ENCODE assay signal across 11 cellular contexts in genomic region chr17:15377608-15378007, GRCh38. TPM values are rescaled to one million over a fixed set of nuclear protein-coding genes. Genes with fewer than 3 reads are reported as not detected.
DNase-seq lines count a peak whose midpoint lies in the region; ATAC-seq, FAIRE-seq and TF ChIP-seq lines count a peak whose summit lies in the region.
"Had no signal": no experiment of that assay in that cellular context is flagged by ENCODE, and none has a peak within 500 bp of the region (broad histone marks: within the 10 kb centered on the region; RNA-seq: fewer than 3 reads in every experiment).

No MANE protein-coding gene starts in this region.

- H3K36me3 ChIP-seq in H1 (ENCODE audit: control insufficient read depth in 2 of 4, insufficient read depth in 4 of 4, low read length in 3 of 4): no peaks in the 10 kb centered on the region
- no peaks in the 10 kb centered on the region for H3K36me3 ChIP-seq in mesendoderm (ENCODE audit: control insufficient read depth, insufficient read depth, low read length)

- no peak overlapping the region for H3K14ac ChIP-seq in H1 (ENCODE audit: insufficient read length)

- H2BK120ac ChIP-seq in H1 (replicated peaks; ENCODE audit: low read depth, low read length) (no peak overlapping the region), mesendoderm (ENCODE audit: low read depth, low read length) (no peak overlapping the region)

- no peaks in the 10 kb centered on the region for H3K79me2 ChIP-seq in H1 (ENCODE audit: control insufficient read depth in 1 of 2, insufficient read depth in 2 of 2, low read length in 2 of 2)
- H3K79me2 ChIP-seq in mesendoderm (ENCODE audit: control insufficient read depth, insufficient read depth, low read length): no peaks in the 10 kb centered on the region

- CTCF ChIA-PET in H1 (lab: Charles Lee; ENCODE audit: partially characterized antibody): interaction anchor here (0.7 to 1.6 kb wide), 7 partner anchors 9 to 129 kb away, joined by 3 to 7 read pairs (median 3); no protein-coding TSS in a partner anchor

- H4K8ac ChIP-seq in H1 (ENCODE audit: extremely low read depth, insufficient read depth, low read length): no peak overlapping the region
- no peak overlapping the region for H4K8ac ChIP-seq in mesendoderm (ENCODE audit: low read depth, low read length)

- H3K18ac ChIP-seq in H1 (ENCODE audit: extremely low read depth, low read length) (no peak overlapping the region), mesendoderm (ENCODE audit: low read length) (no peak overlapping the region)

- H2AFZ ChIP-seq in H1 (ENCODE audit: low read length): no peak overlapping the region

- H3K27ac ChIP-seq in H1 (ENCODE audit: low read depth, low read length) (no peak overlapping the region), mesendoderm (ENCODE audit: low read depth, low read length) (no peak overlapping the region)

- no peak overlapping the region for H3K56ac ChIP-seq in H1 (replicated peaks; ENCODE audit: insufficient read length, low read depth, low read length)
- H3K56ac ChIP-seq in mesendoderm (ENCODE audit: low read length): no peak overlapping the region

- no peak overlapping the region for H2BK20ac ChIP-seq in H1 (ENCODE audit: low read length)

- H3K9ac ChIP-seq in H1 (replicated peaks in 1 of 4; ENCODE audit: extremely low read depth in 1 of 4, low read depth in 3 of 4, low read length in 3 of 4) (no peak overlapping the region), mesendoderm (ENCODE audit: low read length) (no peak overlapping the region)

- H3K23me2 ChIP-seq in H1 (ENCODE audit: low read depth, low read length): no peaks in the 10 kb centered on the region

- no peak for TF ChIP-seq RAD21 in H1 (IDR thresholded peaks at IDR 0.05 in 1 of 2, conservative IDR thresholded peaks at IDR 0.05 in 1 of 2; ENCODE audit: low read depth in 2 of 2, low read length in 2 of 2)

- H3K9me3 ChIP-seq in H1 (ENCODE audit: insufficient read depth in 2 of 2, low read depth in 1 of 2, low read length in 1 of 2): no peaks in the 10 kb centered on the region

- no peak overlapping the region for H4K5ac ChIP-seq in H1 (ENCODE audit: insufficient read length, low read depth, low read length)
- H4K5ac ChIP-seq in mesendoderm (ENCODE audit: low read length): no peak overlapping the region

- no peak overlapping the region for H2AK5ac ChIP-seq in H1 (ENCODE audit: low read depth, low read length)
- H2AK5ac ChIP-seq in mesendoderm (ENCODE audit: low read length): no peak overlapping the region

- peak; percentile 90 for DNase-seq in A172 (ENCODE audit: low spot score)
- peak; percentile 95 for DNase-seq in HTR-8/SVneo (ENCODE audit: insufficient read length, low spot score)
- no peak for DNase-seq in H1 (ENCODE audit: low read depth in 1 of 2, low spot score in 2 of 2)
- DNase-seq in myocyte (ENCODE audit: low read depth): peak; percentile 68
- no peak for DNase-seq in mesendoderm
- no peak for DNase-seq in NCI-H187 treated with DMSO at 0.1 percent for 48 hours (lab: John Stamatoyannopoulos, UW)
- DNase-seq: activated CD4-positive, alpha-beta T cell treated with anti-CD3 and anti-CD28 coated beads, Interleukin-2, amount 50 U/mL, for 4 hours had no signal

- WGBS in H1 (ENCODE audit: extremely low coverage in 1 of 2, insufficient coverage in 1 of 2, insufficient read length in 1 of 2, insufficient replicate concordance in 2 of 2, low coverage in 1 of 2, low lambda C conversion rate in 2 of 2, missing lambda C conversion rate in 1 of 2), 2 experiments: 83% methylated on average over 6 of the region's 6 CpGs; no CpG with 5 or more reads in 1 of the 2 experiments
- WGBS in mesendoderm (ENCODE audit: extremely low coverage, insufficient coverage, low lambda C conversion rate): no CpG with 5 or more reads among the region's 6 CpGs

- H3K27me3 ChIP-seq in H1 (replicated peaks in 1 of 4; ENCODE audit: control insufficient read depth in 3 of 4, extremely low read depth in 1 of 4, insufficient read depth in 3 of 4, low read length in 3 of 4): no peaks in the 10 kb centered on the region
- H3K27me3 ChIP-seq in mesendoderm (ENCODE audit: insufficient read depth, low read length, poor library complexity): no peaks in the 10 kb centered on the region

- no peaks in the 10 kb centered on the region for H4K20me1 ChIP-seq in H1 (replicated peaks in 1 of 2; ENCODE audit: control insufficient read depth in 1 of 2, insufficient read depth in 2 of 2, low read length in 2 of 2)

- ATAC-seq in HG03139 (IDR thresholded peaks at IDR 0.05; ENCODE audit: unreplicated experiment) (no peak), HG02642 (IDR thresholded peaks at IDR 0.05; ENCODE audit: poor library complexity, unreplicated experiment) (no peak)
- ATAC-seq: left lobe of liver had no signal

- FAIRE-seq in HTR-8/SVneo (lab: Jason Lieb, UNC) (peak; percentile 94), H1 (lab: Jason Lieb, UNC) (no peak)
- FAIRE-seq: GM18507 had no signal

- H2BK15ac ChIP-seq in H1 (ENCODE audit: low read length): no peak overlapping the region
- H2BK15ac ChIP-seq in mesendoderm (replicated peaks; ENCODE audit: low read depth): no peak overlapping the region

- H3K23ac ChIP-seq in H1 (ENCODE audit: insufficient read length) (no peak overlapping the region), mesendoderm (ENCODE audit: low read length) (no peak overlapping the region)

- H3K79me1 ChIP-seq in H1 (ENCODE audit: low read depth, low read length) (no peaks in the 10 kb centered on the region), mesendoderm (ENCODE audit: low read length) (no peaks in the 10 kb centered on the region)

- POLR2A ChIA-PET in H1 (lab: Charles Lee; ENCODE audit: partially characterized antibody): no interaction called here

- H3K4me3 ChIP-seq in H1 (ENCODE audit: extremely low read depth in 1 of 4, insufficient read depth in 2 of 4, low read depth in 3 of 4, low read length in 4 of 4) (no peak overlapping the region), mesendoderm (ENCODE audit: low read length) (no peak overlapping the region)

- TF ChIP-seq POLR2A in H1 (IDR thresholded peaks at IDR 0.05; ENCODE audit: control extremely low read depth in 1 of 2, low read depth in 2 of 2, low read length in 2 of 2): no peak

- TF ChIP-seq CTCF in H1 (IDR thresholded peaks at IDR 0.05; ENCODE audit: control extremely low read depth in 1 of 3, insufficient read depth in 1 of 3, low read depth in 1 of 3, low read length in 3 of 3): no peak

- no peak overlapping the region for H3K4ac ChIP-seq in H1 (replicated peaks; ENCODE audit: insufficient read length, low read depth, low read length)
- no peak overlapping the region for H3K4ac ChIP-seq in mesendoderm (ENCODE audit: low read depth, low read length)

- H2BK5ac ChIP-seq in H1 (ENCODE audit: low read depth, low read length): no peak overlapping the region
- no peak overlapping the region for H2BK5ac ChIP-seq in mesendoderm (ENCODE audit: low read length)

- TF ChIP-seq EP300 in H1 (IDR thresholded peaks at IDR 0.05; ENCODE audit: borderline replicate concordance in 1 of 2, low read depth in 2 of 2, low read length in 2 of 2): no peak

- no peak overlapping the region for H4K91ac ChIP-seq in H1 (replicated peaks; ENCODE audit: insufficient read length, low read length)

- H3K4me1 ChIP-seq in H1 (replicated peaks in 1 of 4; ENCODE audit: control insufficient read depth in 3 of 4, insufficient read depth in 4 of 4, low read length in 3 of 4) (no peaks in the 10 kb centered on the region), mesendoderm (ENCODE audit: control insufficient read depth, low read depth, low read length) (no peaks in the 10 kb centered on the region)

- no peak overlapping the region for H3K4me2 ChIP-seq in H1 (ENCODE audit: insufficient read depth in 1 of 2, low read depth in 2 of 2, low read length in 2 of 2)
- no peak overlapping the region for H3K4me2 ChIP-seq in mesendoderm (ENCODE audit: low read length)

- no peak overlapping the region for H2BK12ac ChIP-seq in H1 (ENCODE audit: low read depth, low read length)

TF ChIP-seq in H1, 55 proteins besides CTCF, POLR2A, EP300 and RAD21:
- TF ChIP-seq FOSL1 (IDR thresholded peaks at IDR 0.05; ENCODE audit: insufficient read depth, low read depth, low read length) (no peak), USF2 (IDR thresholded peaks at IDR 0.05; ENCODE audit: low read length) (no peak), RNF2 (IDR thresholded peaks at IDR 0.05; ENCODE audit: borderline replicate concordance, low read depth, low read length, missing control alignments, poor library complexity, severe bottlenecking) (no peak), RBBP5 (IDR thresholded peaks at IDR 0.05; ENCODE audit: borderline replicate concordance, low read depth, low read length) (no peak), TEAD4 (IDR thresholded peaks at IDR 0.05; ENCODE audit: low read depth, low read length) (0 out of 2 replicates have a peak, but pooled peaks have one; percentile 38)
TF ChIP-seq in H1: peak in this region for 1.

RNA-seq across cellular contexts. Expression of gene TEKT3, which starts 36.2 kb away (rescaled TPM):
- total RNA-seq in A172 (2014; rRNA removed; shearing (Covaris generic)): not detected in 2 replicates
- 1.6 and 2.2 TPM in 2 replicates for total RNA-seq in H1 (2021; fragmentation: NEBNext Ultra II Directional; extraction: Animal tissue kit (Norgen Biotek cat#: 25700))
- 2.9 and 3.1 TPM in 2 replicates for polyA plus RNA-seq in H1 (2011; rRNA removed)
- polyA plus RNA-seq in H1 (2011; cell fraction: cytosol; rRNA removed): 2.9 TPM
- 7.0 TPM for polyA plus RNA-seq in H1 (2011; cell fraction: nucleus; rRNA removed)
- 1.7 to 3.5 TPM (median 2.6 TPM) in 4 replicates for polyA plus RNA-seq in H1 (2012, experiment 1 of 2)
- 0.72 TPM for polyA plus RNA-seq in H1 (2012, experiment 2 of 2)
- 2.0 TPM for polyA plus RNA-seq in H1 (2013, experiment 1 of 2)
- polyA plus RNA-seq in H1 (2013, experiment 2 of 2): 1.6 TPM
- polyA minus RNA-seq in H1 (2011; rRNA and poly(A)+ RNA removed): 1.7 and 9.5 TPM in 2 replicates
- not detected for polyA minus RNA-seq in H1 (2011; cell fraction: cytosol; rRNA and poly(A)+ RNA removed)
- 1.2 TPM for polyA minus RNA-seq in H1 (2011; cell fraction: nucleus; rRNA and poly(A)+ RNA removed)
- total RNA-seq in myocyte: not detected in 2 replicates
- 0.68 TPM for polyA plus RNA-seq in myocyte (2012)
- 0.55 TPM for polyA plus RNA-seq in mesendoderm (2013, experiment 1 of 2)
- 0.55 TPM for polyA plus RNA-seq in mesendoderm (2013, experiment 2 of 2)
- total RNA-seq: left lobe of liver had no signal

Comparison
In these comparisons a context has a peak if more than half of its experiments do, and no peak if none do; other contexts are left out.
1. DNase-seq: peak in A172 (single experiment), HTR-8/SVneo (single experiment) and myocyte (single experiment); none in H1 (0 of 2), mesendoderm (single experiment) and NCI-H187 treated with DMSO at 0.1 percent for 48 hours (single experiment).